ENCODE assay signal across 16 cellular contexts in genomic region chr6:154766288-154766687, GRCh38. TPM values are rescaled to one million over a fixed set of nuclear protein-coding genes. Genes with fewer than 3 reads are reported as not detected.
A peak's percentile ranks its signal among the peaks of the same experiment; 100 is the strongest.
DNase-seq lines count a peak whose midpoint lies in the region; ATAC-seq and TF ChIP-seq lines count a peak whose summit lies in the region.
"Had no signal": no experiment of that assay in that cellular context is flagged by ENCODE, and none has a peak within 500 bp of the region (broad histone marks: within the 10 kb centered on the region; RNA-seq: fewer than 3 reads in every experiment).

No MANE protein-coding gene starts in this region.

- intact Hi-C loops in CD8-positive, alpha-beta T cell (cut with DNase I, micrococcal nuclease): no loop called here
- intact Hi-C loops in upper lobe of right lung (cut with DNase I): no loop called here
- intact Hi-C loops in ovary (cut with DNase I): no loop called here
- intact Hi-C loops in breast epithelium (cut with DNase I; ENCODE audit: low total_unique reads): no loop called here

- H3K9me3 Mint-ChIP-seq in CD8-positive, alpha-beta T cell: no peaks in the 10 kb centered on the region
- H3K9me3 Mint-ChIP-seq in nephron progenitor cell: peaks cover 15% of the 10 kb centered on the region
- H3K9me3 Mint-ChIP-seq: WTC11 had no signal

- POLR2A ChIA-PET in CD8-positive, alpha-beta T cell (lab: Charles Lee): no interaction called here

- 42 to 50% (median 46%) methylated on average over 3 of the region's 3 CpGs for WGBS in ovary, 3 donors

- peaks cover 16% of the 10 kb centered on the region for H3K36me3 Mint-ChIP-seq in CD8-positive, alpha-beta T cell
- H3K36me3 Mint-ChIP-seq in nephron progenitor cell (ENCODE audit: low read depth): peaks cover 48% of the 10 kb centered on the region

- H3K36me3 ChIP-seq in CD8-positive, alpha-beta T cell (ENCODE audit: insufficient read depth, low read length): no peaks in the 10 kb centered on the region
- H3K36me3 ChIP-seq in MG63 (peaks cover 6% of the 10 kb centered on the region), upper lobe of right lung (no peaks in the 10 kb centered on the region), ovary (no peaks in the 10 kb centered on the region), breast epithelium (no peaks in the 10 kb centered on the region)

- H3K27me3 Mint-ChIP-seq in CD8-positive, alpha-beta T cell (ENCODE audit: low read depth): no peaks in the 10 kb centered on the region
- H3K27me3 Mint-ChIP-seq in nephron progenitor cell (ENCODE audit: low read depth, poor library complexity): peaks cover 2% of the 10 kb centered on the region

- peak overlapping the region; percentile 19 for H3K4me3 Mint-ChIP-seq in CD8-positive, alpha-beta T cell
- H3K4me3 Mint-ChIP-seq in nephron progenitor cell: no peak overlapping the region
- H3K4me3 Mint-ChIP-seq: T-helper 1 cell treated with Interleukin-12 subunit alpha and Interleukin-12 subunit beta and Interleukin-4 antibody, amounts not matched to agents 30 μg/mL and 1 μg/mL, for 36 hours; WTC11 had no signal

- H3K4me1 ChIP-seq in CD8-positive, alpha-beta T cell (ENCODE audit: insufficient read depth, low read length): peaks cover 56% of the 10 kb centered on the region
- peaks cover 36% of the 10 kb centered on the region for H3K4me1 ChIP-seq in upper lobe of right lung
- H3K4me1 ChIP-seq in ovary (ENCODE audit: insufficient read depth): peaks cover 10% of the 10 kb centered on the region
- H3K4me1 ChIP-seq in breast epithelium: peaks cover 0 to 8% of the 10 kb centered on the region in 2 donors

- DNase-seq in CD8-positive, alpha-beta T cell: no peak
- peak; percentile 12 for DNase-seq in MG63
- DNase-seq in fibroblast of peridontal ligament (ENCODE audit: extremely low read depth): peak; percentile 36
- DNase-seq in nephron progenitor cell: no peak
- DNase-seq in upper lobe of right lung: no peak
- no peak for DNase-seq in ovary
- DNase-seq in effector CD8-positive, alpha-beta T cell (lab: John Stamatoyannopoulos, UW): no peak
- DNase-seq in breast epithelium (ENCODE audit: low spot score in 2 of 2): no peak
- DNase-seq: activated naive CD4-positive, alpha-beta T cell treated with anti-CD3 and anti-CD28 coated beads, Interleukin-2, amount 50 U/mL, for 16 hours; AML-193; DMS53; effector memory CD4-positive, alpha-beta T cell; HCEC 1CT; NCI-H748 treated with DMSO at 0.1 percent for 48 hours had no signal

- ATAC-seq in CD8-positive, alpha-beta T cell: no peak
- no peak for ATAC-seq in upper lobe of right lung
- ATAC-seq: WTC11 had no signal

- H3K4me1 Mint-ChIP-seq in CD8-positive, alpha-beta T cell (ENCODE audit: low read depth): peaks cover 82% of the 10 kb centered on the region
- H3K4me1 Mint-ChIP-seq in nephron progenitor cell: peaks cover 16% of the 10 kb centered on the region

- no peak for TF ChIP-seq EP300 in ovary (IDR thresholded peaks at IDR 0.05)

- TF ChIP-seq CTCF in CD8-positive, alpha-beta T cell (IDR thresholded peaks at IDR 0.05): no peak
- TF ChIP-seq CTCF in nephron progenitor cell (IDR thresholded peaks at IDR 0.05): no peak
- TF ChIP-seq CTCF in upper lobe of right lung (IDR thresholded peaks at IDR 0.05): no peak
- TF ChIP-seq CTCF in ovary (IDR thresholded peaks at IDR 0.05): no peak
- TF ChIP-seq CTCF in breast epithelium (IDR thresholded peaks at IDR 0.05): no peak

- H3K27ac Mint-ChIP-seq in CD8-positive, alpha-beta T cell: peak overlapping the region; percentile 35
- peak overlapping the region; percentile 95 for H3K27ac Mint-ChIP-seq in nephron progenitor cell
- H3K27ac Mint-ChIP-seq: T-helper 1 cell treated with Interleukin-12 subunit alpha and Interleukin-12 subunit beta and Interleukin-4 antibody, amounts not matched to agents 30 μg/mL and 1 μg/mL, for 36 hours had no signal

- H3K4me3 ChIP-seq in CD8-positive, alpha-beta T cell (ENCODE audit: low read depth, low read length): no peak overlapping the region
- H3K4me3 ChIP-seq in MG63 (no peak overlapping the region), upper lobe of right lung (no peak overlapping the region), ovary (no peak overlapping the region), breast epithelium (no peak overlapping the region)

- CTCF ChIA-PET in CD8-positive, alpha-beta T cell (lab: Charles Lee): no interaction called here

- no peak for TF ChIP-seq POLR2A in ovary (IDR thresholded peaks at IDR 0.05)
- TF ChIP-seq POLR2A in breast epithelium (IDR thresholded peaks at IDR 0.05): no peak

- H3K27me3 ChIP-seq in CD8-positive, alpha-beta T cell (ENCODE audit: insufficient read depth, low read length): no peaks in the 10 kb centered on the region
- H3K27me3 ChIP-seq in MG63 (no peaks in the 10 kb centered on the region), upper lobe of right lung (no peaks in the 10 kb centered on the region), ovary (no peaks in the 10 kb centered on the region), breast epithelium (no peaks in the 10 kb centered on the region)

- H3K9me3 ChIP-seq in CD8-positive, alpha-beta T cell (ENCODE audit: low read length): no peaks in the 10 kb centered on the region
- H3K9me3 ChIP-seq in MG63 (no peaks in the 10 kb centered on the region), upper lobe of right lung (no peaks in the 10 kb centered on the region), ovary (no peaks in the 10 kb centered on the region), breast epithelium (no peaks in the 10 kb centered on the region)

- H3K27ac ChIP-seq in CD8-positive, alpha-beta T cell (ENCODE audit: low read depth, low read length): no peak overlapping the region
- H3K27ac ChIP-seq in upper lobe of right lung (no peak overlapping the region), ovary (no peak overlapping the region), breast epithelium (no peak overlapping the region)

RNA-seq across cellular contexts. Expression of gene SCAF8, which starts 33.1 kb away (rescaled TPM):
- 10 to 100 TPM; 85.0 to 86.6 TPM for total RNA-seq in CD8-positive, alpha-beta T cell
- total RNA-seq in MG63 (2014; rRNA removed; shearing (Covaris generic); ENCODE audit: low replicate concordance): 12.1 and 12.9 TPM in 2 replicates
- 38.8 TPM for total RNA-seq in upper lobe of right lung
- 10 to 100 TPM; 38.9 to 66.1 (median 56.9) TPM for total RNA-seq in ovary
- 10 to 100 TPM; 21.9 to 40.2 TPM for polyA plus RNA-seq in ovary
- 10 to 100 TPM; 38.9 to 58.0 (median 41.0) TPM for total RNA-seq in breast epithelium

Comparison
In these comparisons a context has a peak if more than half of its experiments do, and no peak if none do; other contexts are left out.
1. DNase-seq: peak in MG63 (single experiment) and fibroblast of peridontal ligament (single experiment); none in CD8-positive, alpha-beta T cell (0 of 7), nephron progenitor cell (single experiment), upper lobe of right lung (single experiment), ovary (0 of 5), effector CD8-positive, alpha-beta T cell (single experiment) and breast epithelium (0 of 2).